25 cellular contexts compared by ENCODE assay signal in genomic region chr1:223016381-223016780, GRCh38.
"Had no signal": no experiment of that assay in that cellular context is flagged by ENCODE, and none has a peak within 500 bp of the region (broad histone marks: within the 10 kb centered on the region; RNA-seq: fewer than 3 reads in every experiment).

No MANE protein-coding gene starts in this region.

- H3K9ac ChIP-seq: parathyroid adenoma had no signal

- H3K9me3 ChIP-seq: adrenal gland, esophagus muscularis mucosa, sigmoid colon, thoracic aorta had no signal

- H3K4me3 Mint-ChIP-seq: activated naive CD8-positive, alpha-beta T cell; activated T-cell treated with anti-CD3 and anti-CD28 coated beads, Interleukin-2, amount 50 U/mL, for 4 hours; naive thymus-derived CD8-positive, alpha-beta T cell had no signal

- H3K27me3 Mint-ChIP-seq: activated naive CD8-positive, alpha-beta T cell had no signal

- H3K27ac Mint-ChIP-seq: activated naive CD8-positive, alpha-beta T cell; activated T-helper 2 cell treated with anti-CD3 and anti-CD28 coated beads, Interferon-gamma antibody, Interleukin-2, Interleukin-4, amounts not matched to agents 10 μg/mL and 5 μg/mL and 100 μg/mL, durations not matched to agents 14 hours and 24 hours and 36 hours; naive thymus-derived CD8-positive, alpha-beta T cell had no signal

- FAIRE-seq: astrocyte, frontal cortex, TTC549 had no signal

- H3K36me3 Mint-ChIP-seq: activated naive CD8-positive, alpha-beta T cell; naive thymus-derived CD8-positive, alpha-beta T cell had no signal

- H3K9me3 Mint-ChIP-seq: activated T-cell treated with anti-CD3 and anti-CD28 coated beads, Interleukin-2, amount 50 U/mL, for 4 hours; activated T-helper 2 cell treated with anti-CD3 and anti-CD28 coated beads, Interferon-gamma antibody, Interleukin-2, Interleukin-4, amounts not matched to agents 10 μg/mL and 5 μg/mL and 100 μg/mL, durations not matched to agents 14 hours and 24 hours and 36 hours; naive thymus-derived CD8-positive, alpha-beta T cell had no signal

- H3K4me1 Mint-ChIP-seq: naive thymus-derived CD8-positive, alpha-beta T cell had no signal

- H3K27ac ChIP-seq: adrenal gland, thoracic aorta had no signal

- H3K79me2 ChIP-seq: parathyroid adenoma had no signal

- H3K27me3 ChIP-seq: adrenal gland, esophagus muscularis mucosa, sigmoid colon had no signal

- DNase-seq: activated CD4-positive, alpha-beta T cell treated with anti-CD3 and anti-CD28 coated beads, Interleukin-2, amount 50 U/mL, for 4 hours; activated CD8-positive, alpha-beta memory T cell treated with anti-CD3 and anti-CD28 coated beads for 24 hours; activated CD8-positive, alpha-beta memory T cell treated with anti-CD3 and anti-CD28 coated beads, Interleukin-2, amount 50 U/mL, for 48 hours; activated naive CD4-positive, alpha-beta T cell; activated T-cell treated with anti-CD3 and anti-CD28 coated beads, Interleukin-2, amount 50 U/mL, for 4 hours; central memory CD4-positive, alpha-beta T cell; effector memory CD4-positive, alpha-beta T cell; islet precursor cell; left cardiac atrium; naive thymus-derived CD8-positive, alpha-beta T cell; sigmoid colon; stimulated activated CD4-positive, alpha-beta T cell treated with anti-CD3 and anti-CD28 coated beads, Interleukin-2, amount 100 ng/mL, for 48 hours; stimulated activated CD8-positive, alpha-beta memory T cell treated with anti-CD3 and anti-CD28 coated beads, Interleukin-4, amount 100 ng/mL, for 48 hours; stimulated activated naive CD4-positive, alpha-beta T cell; T-helper 1 cell had no signal

- H3K4me3 ChIP-seq: adrenal gland, esophagus muscularis mucosa, lung, sigmoid colon, thoracic aorta had no signal

- H2AFZ ChIP-seq: parathyroid adenoma had no signal

- H3K4me1 ChIP-seq: adrenal gland, parathyroid adenoma had no signal

- H3K36me3 ChIP-seq: adrenal gland, esophagus muscularis mucosa, sigmoid colon, thoracic aorta had no signal
